8 cellular contexts compared by ENCODE assay signal in genomic region chr7:76201732-76202665, GRCh38. TPM values are rescaled to one million over a fixed set of nuclear protein-coding genes. Genes with fewer than 3 reads are reported as not detected.
DNase-seq lines count a peak whose midpoint lies in the region; ATAC-seq, FAIRE-seq and TF ChIP-seq lines count a peak whose summit lies in the region.

Gene SRRM3, plus strand, starts transcription at chr7:76201896. Its CDS starts 33,171 bp downstream, at chr7:76235067.

- no peaks in the 10 kb centered on the region for H3K4me1 Mint-ChIP-seq in central memory CD8-positive, alpha-beta T cell

- no peaks in the 10 kb centered on the region for H3K36me3 ChIP-seq in kidney (ENCODE audit: control insufficient read depth in 1 of 2, insufficient read depth in 2 of 2, low read length in 2 of 2)

- no peak within 1 kb of the TSS for H3K9ac ChIP-seq in kidney (ENCODE audit: low read length in 2 of 2)

- ATAC-seq in HG03039 (IDR thresholded peaks at IDR 0.05; ENCODE audit: unreplicated experiment), result peak; percentile 49
- peak; percentile 86 for ATAC-seq in central memory CD8-positive, alpha-beta T cell (replicated peaks; ENCODE audit: extremely low read depth, poor library complexity, severe bottlenecking)
- ATAC-seq in HG03520 (IDR thresholded peaks at IDR 0.05; ENCODE audit: unreplicated experiment), result no peak

- peak; percentile 82 for TF ChIP-seq CTCF in kidney (IDR thresholded peaks at IDR 0.05; ENCODE audit: borderline replicate concordance, extremely low read depth, insufficient read depth)

- H3K36me3 Mint-ChIP-seq in central memory CD8-positive, alpha-beta T cell (ENCODE audit: insufficient read depth), result no peaks in the 10 kb centered on the region

- no peak within 1 kb of the TSS for H3K27ac Mint-ChIP-seq in central memory CD8-positive, alpha-beta T cell (ENCODE audit: low read depth)

- FAIRE-seq in kidney (lab: Jason Lieb, UNC), result no peak

- DNase-seq in EL (peak; percentile 66), NCI-H345 (lab: John Stamatoyannopoulos, UW) (peak; percentile 85), kidney (peak; percentile 91)
- peak; percentile 69 for DNase-seq in activated CD4-positive, alpha-beta T cell treated with anti-CD3 and anti-CD28 coated beads for 1 hour
- DNase-seq in central memory CD8-positive, alpha-beta T cell (ENCODE audit: low spot score in 2 of 2), result peak; percentile 71 to 77
- DNase-seq in stimulated activated CD4-positive, alpha-beta T cell treated with anti-CD3 and anti-CD28 coated beads, Interleukin-1b, Interleukin-23, amount 100 ng/mL, for 1 hour (ENCODE audit: low read depth in 2 of 2), result peak; percentile 53 to 84

- no peaks in the 10 kb centered on the region for H3K4me1 ChIP-seq in kidney (ENCODE audit: control insufficient read depth in 1 of 2, insufficient read depth in 1 of 2, low read depth in 1 of 2, low read length in 2 of 2)

- no peak within 1 kb of the TSS for H3K4me3 Mint-ChIP-seq in central memory CD8-positive, alpha-beta T cell

- H3K4me3 ChIP-seq in kidney (ENCODE audit: low read length in 2 of 2), result no peak within 1 kb of the TSS

- H3K9me3 Mint-ChIP-seq in central memory CD8-positive, alpha-beta T cell, result peaks cover 6% of the 10 kb centered on the region

- H3K9me3 ChIP-seq in kidney (ENCODE audit: control insufficient read depth in 1 of 2, low read length in 2 of 2), result no peaks in the 10 kb centered on the region

- no peak within 1 kb of the TSS for H3K27ac ChIP-seq in kidney (ENCODE audit: low read depth in 2 of 2, low read length in 2 of 2)

- H3K27me3 Mint-ChIP-seq in central memory CD8-positive, alpha-beta T cell, result peaks cover 60% of the 10 kb centered on the region

- intact Hi-C loops in kidney (cut with DNase I), result no loop called here

RNA-seq across cellular contexts. Expression of gene SRRM3, which starts in this region (rescaled TPM):
- total RNA-seq in kidney, result 1.0 TPM
- 0.99 TPM for polyA plus RNA-seq in kidney (ENCODE audit: insufficient read depth, low read depth, low replicate concordance)
